1 cellular context compared by ENCODE assay signal in genomic region chr2:197480165-197481036, GRCh38.
TF ChIP-seq lines count a peak whose summit lies in the region.

No MANE protein-coding gene starts in this region.

TF ChIP-seq in HepG2, 621 proteins besides CTCF, POLR2A, EP300 and RAD21 (continued from another document and continues in another):
- TF ChIP-seq, protein P1, sequence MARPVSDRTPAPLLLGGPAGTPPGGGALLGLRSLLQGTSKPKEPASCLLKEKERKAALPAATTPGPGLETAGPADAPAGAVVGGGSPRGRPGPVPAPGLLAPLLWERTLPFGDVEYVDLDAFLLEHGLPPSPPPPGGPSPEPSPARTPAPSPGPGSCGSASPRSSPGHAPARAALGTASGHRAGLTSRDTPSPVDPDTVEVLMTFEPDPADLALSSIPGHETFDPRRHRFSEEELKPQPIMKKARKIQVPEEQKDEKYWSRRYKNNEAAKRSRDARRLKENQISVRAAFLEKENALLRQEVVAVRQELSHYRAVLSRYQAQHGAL (CRISPR knock-in tag; IDR thresholded peaks at IDR 0.05; ENCODE audit: not compliant biosample characterization) = no peak
- TF ChIP-seq ZNF597 (CRISPR knock-in tag; IDR thresholded peaks at IDR 0.05) (no peak), SALL2 (CRISPR knock-in tag; IDR thresholded peaks at IDR 0.05) (no peak), SNAPC4 (CRISPR knock-in tag; IDR thresholded peaks at IDR 0.05) (no peak), ZNF605 (CRISPR knock-in tag; IDR thresholded peaks at IDR 0.05) (peak; percentile 56; the same call in 1 of the 2 replicates), PHF20 (CRISPR knock-in tag; IDR thresholded peaks at IDR 0.05) (peak; percentile 40; the same call in 1 of the 2 replicates), KLF11 (CRISPR knock-in tag; IDR thresholded peaks at IDR 0.05) (no peak), ZNF792 (CRISPR knock-in tag; IDR thresholded peaks at IDR 0.05) (0 out of 2 replicates have a peak, but pooled peaks have one; percentile 14), ZNF749 (CRISPR knock-in tag; IDR thresholded peaks at IDR 0.05; ENCODE audit: borderline replicate concordance) (no peak), NR2F1 (CRISPR knock-in tag; IDR thresholded peaks at IDR 0.05) (0 out of 4 replicates have a peak, but pooled peaks of 1 of the 2 experiments have one; percentile 10), FOXC1 (CRISPR knock-in tag; IDR thresholded peaks at IDR 0.05; ENCODE audit: borderline replicate concordance) (peak; percentile 57; the same call in 1 of the 2 replicates), HMG20A (CRISPR knock-in tag; IDR thresholded peaks at IDR 0.05; ENCODE audit: borderline replicate concordance) (no peak), ONECUT2 (CRISPR knock-in tag; IDR thresholded peaks at IDR 0.05) (no peak), CEBPB (IDR thresholded peaks at IDR 0.05; ENCODE audit: borderline replicate concordance, low read depth, low read length) (no peak), BORCS8-MEF2B (CRISPR knock-in tag; IDR thresholded peaks at IDR 0.05) (no peak), ZBTB8A (CRISPR knock-in tag; IDR thresholded peaks at IDR 0.05; ENCODE audit: borderline replicate concordance, low read depth) (no peak), CCDC6 (CRISPR knock-in tag; IDR thresholded peaks at IDR 0.05) (peak; percentile 30; the same call in 1 of the 2 replicates), ZBTB7B (CRISPR knock-in tag; IDR thresholded peaks at IDR 0.05) (0 out of 2 replicates have a peak, but pooled peaks have one; percentile 19), U2AF1 (optimal IDR thresholded peaks at IDR 0.05; ENCODE audit: low read depth, low read length) (peak; percentile 35), MAF1 (CRISPR knock-in tag; IDR thresholded peaks at IDR 0.05; ENCODE audit: borderline replicate concordance) (no peak), ZNF414 (CRISPR knock-in tag; IDR thresholded peaks at IDR 0.05) (no peak), YEATS2 (CRISPR knock-in tag; IDR thresholded peaks at IDR 0.05; ENCODE audit: borderline replicate concordance) (no peak), DMTF1 (CRISPR knock-in tag; IDR thresholded peaks at IDR 0.05) (no peak), ZNF232 (CRISPR knock-in tag; IDR thresholded peaks at IDR 0.05; ENCODE audit: borderline replicate concordance) (no peak), ZNF609 (CRISPR knock-in tag; IDR thresholded peaks at IDR 0.05; ENCODE audit: borderline replicate concordance) (no peak), PHB2 (IDR thresholded peaks at IDR 0.05; ENCODE audit: partially characterized antibody) (no peak), ZNF281 (CRISPR knock-in tag; IDR thresholded peaks at IDR 0.05; ENCODE audit: borderline replicate concordance) (0 out of 2 replicates have a peak, but pooled peaks have one; percentile 14), ZNF331 (CRISPR knock-in tag; IDR thresholded peaks at IDR 0.05) (0 out of 2 replicates have a peak, but pooled peaks have one; percentile 17), ZZZ3 (CRISPR knock-in tag; IDR thresholded peaks at IDR 0.05; ENCODE audit: borderline replicate concordance) (no peak)
- TF ChIP-seq, protein P2, sequence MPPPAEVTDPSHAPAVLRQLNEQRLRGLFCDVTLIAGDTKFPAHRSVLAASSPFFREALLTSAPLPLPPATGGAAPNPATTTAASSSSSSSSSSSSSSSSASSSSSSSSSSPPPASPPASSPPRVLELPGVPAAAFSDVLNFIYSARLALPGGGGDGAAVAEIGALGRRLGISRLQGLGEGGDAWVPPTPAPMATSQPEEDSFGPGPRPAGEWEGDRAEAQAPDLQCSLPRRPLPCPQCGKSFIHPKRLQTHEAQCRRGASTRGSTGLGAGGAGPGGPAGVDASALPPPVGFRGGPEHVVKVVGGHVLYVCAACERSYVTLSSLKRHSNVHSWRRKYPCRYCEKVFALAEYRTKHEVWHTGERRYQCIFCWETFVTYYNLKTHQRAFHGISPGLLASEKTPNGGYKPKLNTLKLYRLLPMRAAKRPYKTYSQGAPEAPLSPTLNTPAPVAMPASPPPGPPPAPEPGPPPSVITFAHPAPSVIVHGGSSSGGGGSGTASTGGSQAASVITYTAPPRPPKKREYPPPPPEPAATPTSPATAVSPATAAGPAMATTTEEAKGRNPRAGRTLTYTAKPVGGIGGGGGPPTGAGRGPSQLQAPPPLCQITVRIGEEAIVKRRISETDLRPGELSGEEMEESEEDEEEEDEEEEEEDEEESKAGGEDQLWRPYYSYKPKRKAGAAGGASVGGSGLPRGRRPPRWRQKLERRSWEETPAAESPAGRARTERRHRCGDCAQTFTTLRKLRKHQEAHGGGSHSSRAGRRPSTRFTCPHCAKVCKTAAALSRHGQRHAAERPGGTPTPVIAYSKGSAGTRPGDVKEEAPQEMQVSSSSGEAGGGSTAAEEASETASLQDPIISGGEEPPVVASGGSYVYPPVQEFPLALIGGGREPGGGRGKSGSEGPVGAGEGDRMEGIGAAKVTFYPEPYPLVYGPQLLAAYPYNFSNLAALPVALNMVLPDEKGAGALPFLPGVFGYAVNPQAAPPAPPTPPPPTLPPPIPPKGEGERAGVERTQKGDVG (CRISPR knock-in tag; IDR thresholded peaks at IDR 0.05; ENCODE audit: borderline replicate concordance) = no peak; the same call in 1 of the 2 replicates
- TF ChIP-seq, protein P3, sequence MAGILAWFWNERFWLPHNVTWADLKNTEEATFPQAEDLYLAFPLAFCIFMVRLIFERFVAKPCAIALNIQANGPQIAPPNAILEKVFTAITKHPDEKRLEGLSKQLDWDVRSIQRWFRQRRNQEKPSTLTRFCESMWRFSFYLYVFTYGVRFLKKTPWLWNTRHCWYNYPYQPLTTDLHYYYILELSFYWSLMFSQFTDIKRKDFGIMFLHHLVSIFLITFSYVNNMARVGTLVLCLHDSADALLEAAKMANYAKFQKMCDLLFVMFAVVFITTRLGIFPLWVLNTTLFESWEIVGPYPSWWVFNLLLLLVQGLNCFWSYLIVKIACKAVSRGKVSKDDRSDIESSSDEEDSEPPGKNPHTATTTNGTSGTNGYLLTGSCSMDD (CRISPR knock-in tag; IDR thresholded peaks at IDR 0.05) = no peak
- TF ChIP-seq, protein P4, sequence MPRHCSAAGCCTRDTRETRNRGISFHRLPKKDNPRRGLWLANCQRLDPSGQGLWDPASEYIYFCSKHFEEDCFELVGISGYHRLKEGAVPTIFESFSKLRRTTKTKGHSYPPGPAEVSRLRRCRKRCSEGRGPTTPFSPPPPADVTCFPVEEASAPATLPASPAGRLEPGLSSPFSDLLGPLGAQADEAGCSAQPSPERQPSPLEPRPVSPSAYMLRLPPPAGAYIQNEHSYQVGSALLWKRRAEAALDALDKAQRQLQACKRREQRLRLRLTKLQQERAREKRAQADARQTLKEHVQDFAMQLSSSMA (CRISPR knock-in tag; IDR thresholded peaks at IDR 0.05) = peak; percentile 48; the same call in 1 of the 2 replicates
